13 cellular contexts compared by ENCODE assay signal in genomic region chr13:106156468-106156867, GRCh38.
DNase-seq lines count a peak whose midpoint lies in the region; ATAC-seq, FAIRE-seq and TF ChIP-seq lines count a peak whose summit lies in the region.
"Had no signal": no experiment of that assay in that cellular context is flagged by ENCODE, and none has a peak within 500 bp of the region (broad histone marks: within the 10 kb centered on the region; RNA-seq: fewer than 3 reads in every experiment).

No MANE protein-coding gene starts in this region.

- H3K4me2 ChIP-seq in keratinocyte (ENCODE audit: control insufficient read depth, extremely low read depth, insufficient read depth, low read depth, low read length) (peak overlapping the region; percentile 52), MM.1S (ENCODE audit: low read depth, low read length) (no peak overlapping the region)

- WGBS in right lobe of liver (ENCODE audit: insufficient coverage, low coverage, low lambda C conversion rate, missing lambda C conversion rate), result 65% methylated on average over 4 of the region's 4 CpGs

- no peak for TF ChIP-seq POLR2A in right lobe of liver (IDR thresholded peaks at IDR 0.05)

- no peaks in the 10 kb centered on the region for H3F3A ChIP-seq in MM.1S (ENCODE audit: insufficient read depth, low read length)

- dilution Hi-C loops in keratinocyte (cut with MboI; ENCODE audit: extremely low pct_ligation_motif_present, low sequenced_read_pairs), result no loop called here

- H3K4me3 ChIP-seq in astrocyte of the cerebellum (ENCODE audit: low read depth, low read length), result no peak overlapping the region
- no peak overlapping the region for H3K4me3 ChIP-seq in keratinocyte (ENCODE audit: control insufficient read depth in 2 of 3, extremely low read depth in 1 of 3, insufficient read depth in 2 of 3, low read depth in 1 of 3, low read length in 3 of 3)
- no peak overlapping the region for H3K4me3 ChIP-seq in right lobe of liver
- no peak overlapping the region for H3K4me3 ChIP-seq in MM.1S (ENCODE audit: low read length)

- DNase-seq in A172 (ENCODE audit: low spot score), result peak; percentile 99
- peak; percentile 99 for DNase-seq in HFFc6
- DNase-seq in astrocyte of the cerebellum (ENCODE audit: low read depth), result peak; percentile 92
- peak; percentile 86 for DNase-seq in keratinocyte (ENCODE audit: low read depth, low spot score)
- no peak for DNase-seq in NCI-H748 treated with DMSO at 0.1 percent for 48 hours (lab: John Stamatoyannopoulos, UW)
- no peak for DNase-seq in right lobe of liver
- DNase-seq in MM.1S, result no peak
- DNase-seq: activated T-cell treated with anti-CD3 and anti-CD28 coated beads for 4 hours; hypothalamus; naive B cell; stimulated activated naive B cell treated with anti-CD40 and anti-IgM and Interleukin-4, amounts not matched to agents 10 μg/mL and 1 μg/mL and 100 μg/mL, for 72 hours had no signal

- H2AFZ ChIP-seq in keratinocyte (ENCODE audit: control insufficient read depth, low read length) (peak overlapping the region; percentile 39), MM.1S (ENCODE audit: low read length) (no peak overlapping the region)

- intact Hi-C loops in right lobe of liver (cut with DNase I), result no loop called here

- in situ Hi-C loops in astrocyte of the cerebellum (cut with HindIII; ENCODE audit: low sequenced_read_pairs), result no loop called here

- H3K4me3 Mint-ChIP-seq in HFFc6, result peak overlapping the region; percentile 54
- H3K4me3 Mint-ChIP-seq: central memory CD8-positive, alpha-beta T cell; naive B cell; stimulated activated naive B cell treated with anti-CD40 and anti-IgM and Interleukin-4, amounts not matched to agents 10 μg/mL and 1 μg/mL and 100 μg/mL, for 72 hours had no signal

- H3K9ac ChIP-seq in keratinocyte (ENCODE audit: control insufficient read depth, extremely low read depth, insufficient read depth, low read length) (peak overlapping the region; percentile 60), MM.1S (ENCODE audit: low read length) (no peak overlapping the region)

- TF ChIP-seq CTCF in HFFc6 (IDR thresholded peaks at IDR 0.05) (no peak), astrocyte of the cerebellum (IDR thresholded peaks at IDR 0.05; ENCODE audit: low read depth, low read length, missing control alignments) (no peak), keratinocyte (optimal IDR thresholded peaks at IDR 0.05 in 1 of 3, IDR thresholded peaks at IDR 0.05 in 1 of 3, conservative IDR thresholded peaks at IDR 0.05 in 1 of 3; ENCODE audit: extremely low read depth in 1 of 3, insufficient read depth in 2 of 3, low read length in 3 of 3) (no peak), right lobe of liver (IDR thresholded peaks at IDR 0.05) (no peak), MM.1S (IDR thresholded peaks at IDR 0.05; ENCODE audit: low read length) (no peak)

- H3K27me3 Mint-ChIP-seq in HFFc6 (ENCODE audit: insufficient read depth), result no peaks in the 10 kb centered on the region; the same call in 1 of the 2 replicates
- H3K27me3 Mint-ChIP-seq: central memory CD8-positive, alpha-beta T cell; naive B cell; stimulated activated naive B cell treated with anti-CD40 and anti-IgM and Interleukin-4, amounts not matched to agents 10 μg/mL and 1 μg/mL and 100 μg/mL, for 72 hours had no signal

- peaks cover 14% of the 10 kb centered on the region for H3K36me3 Mint-ChIP-seq in HFFc6 (ENCODE audit: low read depth)
- H3K36me3 Mint-ChIP-seq: naive B cell; stimulated activated naive B cell treated with anti-CD40 and anti-IgM and Interleukin-4, amounts not matched to agents 10 μg/mL and 1 μg/mL and 100 μg/mL, for 72 hours had no signal

- H3K9me1 ChIP-seq in keratinocyte (ENCODE audit: control insufficient read depth, extremely low read depth, insufficient read depth, low read length), result no peaks in the 10 kb centered on the region

- H3K27ac ChIP-seq in keratinocyte (ENCODE audit: control insufficient read depth, insufficient read depth, low read length), result peak overlapping the region; percentile 96
- no peak overlapping the region for H3K27ac ChIP-seq in right lobe of liver
- no peak overlapping the region for H3K27ac ChIP-seq in MM.1S (ENCODE audit: low read length)

- FAIRE-seq in keratinocyte (lab: Jason Lieb, UNC), result peak; percentile 99

- H3K9me3 ChIP-seq in keratinocyte (ENCODE audit: control insufficient read depth, low read depth, low read length) (no peaks in the 10 kb centered on the region), right lobe of liver (no peaks in the 10 kb centered on the region), MM.1S (replicated peaks; ENCODE audit: insufficient read depth, low read length) (no peaks in the 10 kb centered on the region)

- H3K27me3 ChIP-seq in keratinocyte (ENCODE audit: control insufficient read depth, extremely low read depth, insufficient read depth, low read length) (no peaks in the 10 kb centered on the region), right lobe of liver (no peaks in the 10 kb centered on the region), MM.1S (replicated peaks; ENCODE audit: insufficient read depth, low read length) (no peaks in the 10 kb centered on the region)

- H3K36me3 ChIP-seq in keratinocyte (ENCODE audit: control insufficient read depth in 2 of 2, extremely low read depth in 1 of 2, insufficient read depth in 2 of 2, low read length in 2 of 2) (no peaks in the 10 kb centered on the region), right lobe of liver (no peaks in the 10 kb centered on the region), MM.1S (replicated peaks; ENCODE audit: insufficient read depth, low read length) (no peaks in the 10 kb centered on the region)

- H3K27ac Mint-ChIP-seq in HFFc6, result peak overlapping the region; percentile 96
- H3K27ac Mint-ChIP-seq: naive B cell; stimulated activated naive B cell treated with anti-CD40 and anti-IgM and Interleukin-4, amounts not matched to agents 10 μg/mL and 1 μg/mL and 100 μg/mL, for 72 hours had no signal

- no peaks in the 10 kb centered on the region for H3K9me3 Mint-ChIP-seq in HFFc6

- no peak for ATAC-seq in right lobe of liver
- ATAC-seq in HG03571 (IDR thresholded peaks at IDR 0.05; ENCODE audit: unreplicated experiment), result no peak
- ATAC-seq: stimulated activated naive B cell treated with anti-CD40 and anti-IgM and Interleukin-4, amounts not matched to agents 10 μg/mL and 1 μg/mL and 100 μg/mL, for 72 hours had no signal

- H3K4me1 Mint-ChIP-seq in HFFc6 (ENCODE audit: low read depth), result peaks cover 73% of the 10 kb centered on the region
- H3K4me1 Mint-ChIP-seq: central memory CD8-positive, alpha-beta T cell; naive B cell; stimulated activated naive B cell treated with anti-CD40 and anti-IgM and Interleukin-4, amounts not matched to agents 10 μg/mL and 1 μg/mL and 100 μg/mL, for 72 hours had no signal

- H3K79me2 ChIP-seq in keratinocyte (ENCODE audit: control insufficient read depth, insufficient read depth, low read length) (no peaks in the 10 kb centered on the region), MM.1S (ENCODE audit: low read length) (no peaks in the 10 kb centered on the region)

- no peaks in the 10 kb centered on the region for H4K20me1 ChIP-seq in keratinocyte (ENCODE audit: control insufficient read depth, extremely low read depth, insufficient read depth, low read length)
- no peaks in the 10 kb centered on the region for H4K20me1 ChIP-seq in MM.1S (ENCODE audit: insufficient read depth, low read length)

- H3K9me2 ChIP-seq in MM.1S (replicated peaks; ENCODE audit: insufficient read depth, low read length), result no peaks in the 10 kb centered on the region

- peaks cover 59% of the 10 kb centered on the region for H3K4me1 ChIP-seq in keratinocyte (ENCODE audit: control insufficient read depth, extremely low read depth, insufficient read depth, low read length)
- no peaks in the 10 kb centered on the region for H3K4me1 ChIP-seq in right lobe of liver
- no peaks in the 10 kb centered on the region for H3K4me1 ChIP-seq in MM.1S (ENCODE audit: low read length)

Comparison
In these comparisons a context has a peak if more than half of its experiments do, and no peak if none do; other contexts are left out.
1. DNase-seq: peak in A172 (single experiment), HFFc6 (single experiment), astrocyte of the cerebellum (single experiment) and keratinocyte (single experiment); none in NCI-H748 treated with DMSO at 0.1 percent for 48 hours (single experiment), right lobe of liver (0 of 3) and MM.1S (single experiment).